Comparison of ENCODE assay signal across 10 cellular contexts in the genomic region with DNA sequence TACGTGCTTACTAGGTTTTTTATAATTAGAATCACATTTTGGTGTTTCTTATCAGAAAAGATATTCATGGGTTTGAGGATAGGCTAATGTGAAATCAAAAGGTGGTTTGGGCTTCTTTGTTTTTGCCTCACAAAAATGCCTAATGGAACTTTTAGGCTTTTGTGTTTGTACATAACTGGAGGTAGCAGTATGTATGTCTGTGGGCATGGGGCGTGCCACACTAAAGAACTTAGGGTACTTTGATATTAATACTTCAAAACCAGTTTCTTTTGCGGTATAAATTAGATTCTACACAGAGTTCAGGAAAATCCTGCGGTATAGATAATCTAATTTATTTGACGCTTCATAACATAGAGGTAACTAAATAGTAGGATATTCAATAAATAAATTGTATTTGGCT. TPM values are rescaled to one million over a fixed set of nuclear protein-coding genes. Genes with fewer than 3 reads are reported as not detected.
A peak's percentile ranks its signal among the peaks of the same experiment; 100 is the strongest.
DNase-seq lines count a peak whose midpoint lies in the region; ATAC-seq and TF ChIP-seq lines count a peak whose summit lies in the region.
"Had no signal": no experiment of that assay in that cellular context is flagged by ENCODE, and none has a peak within 500 bp of the region (broad histone marks: within the 10 kb centered on the region; RNA-seq: fewer than 3 reads in every experiment).

No MANE protein-coding gene starts in this region.

- WGBS in heart right ventricle, 2 donors, result 33 to 46% methylated on average over 5 of the region's 5 CpGs

- peak overlapping the region in 9 of 10 donors; percentile 56 to 94 (median 87) for H3K4me3 ChIP-seq in heart right ventricle
- peak overlapping the region; percentile 85 to 90 (median 86) for H3K4me3 ChIP-seq in breast epithelium
- H3K4me3 ChIP-seq in mononuclear cell (ENCODE audit: low read length), result peak overlapping the region; percentile 98
- H3K4me3 ChIP-seq in vagina, result peak overlapping the region; percentile 87 to 89

- H3K4me1 ChIP-seq in heart right ventricle (peaks cover 11 to 60% (median 41%) of the 10 kb centered on the region in 9 donors), breast epithelium (peaks cover 0 to 16% of the 10 kb centered on the region in 2 donors), mononuclear cell (ENCODE audit: insufficient read depth, low read length) (peaks cover 56% of the 10 kb centered on the region), vagina (peaks cover 53% of the 10 kb centered on the region)

- H3K27me3 ChIP-seq in heart right ventricle, result no peaks in the 10 kb centered on the region
- no peaks in the 10 kb centered on the region for H3K27me3 ChIP-seq in breast epithelium
- no peaks in the 10 kb centered on the region for H3K27me3 ChIP-seq in mononuclear cell (ENCODE audit: insufficient read depth, low read length)
- H3K27me3 ChIP-seq in vagina, result no peaks in the 10 kb centered on the region

- H3K9me3 ChIP-seq in heart right ventricle (no peaks in the 10 kb centered on the region), breast epithelium (no peaks in the 10 kb centered on the region), mononuclear cell (ENCODE audit: low read depth, low read length) (no peaks in the 10 kb centered on the region), vagina (no peaks in the 10 kb centered on the region)

- TF ChIP-seq POLR2A in breast epithelium (IDR thresholded peaks at IDR 0.05) (no peak), vagina (IDR thresholded peaks at IDR 0.05) (no peak)

- TF ChIP-seq CTCF in heart right ventricle (IDR thresholded peaks at IDR 0.05) (no peak), breast epithelium (IDR thresholded peaks at IDR 0.05) (no peak), vagina (IDR thresholded peaks at IDR 0.05) (no peak)

- H3K27ac ChIP-seq in heart right ventricle, result peak overlapping the region; percentile 44 to 99 (median 98)
- peak overlapping the region; percentile 97 to 100 for H3K27ac ChIP-seq in breast epithelium
- peak overlapping the region; percentile 89 for H3K27ac ChIP-seq in vagina

- DNase-seq in heart right ventricle (no peak), Right ventricle myocardium inferior (ENCODE audit: missing footprints) (no peak), breast epithelium (ENCODE audit: low spot score in 2 of 2) (no peak), vagina (ENCODE audit: extremely low spot score in 2 of 2) (no peak), ureter (ENCODE audit: low spot score) (no peak), EL (no peak)
- DNase-seq: GDM1, NCI-H187 had no signal

- H3K36me3 ChIP-seq in heart right ventricle (no peaks in the 10 kb centered on the region), breast epithelium (no peaks in the 10 kb centered on the region), vagina (no peaks in the 10 kb centered on the region)

- intact Hi-C loops in heart right ventricle (cut with DNase I) (loop anchor here in 8 of 10 donors (2.0 to 10.0 kb wide), 17 partner anchors 53 to 233 kb away; no protein-coding TSS in a partner anchor), Right ventricle myocardium inferior (cut with DNase I) (loop anchor here (2.0 to 5.0 kb wide), 3 partner anchors 21 to 105 kb away; no protein-coding TSS in a partner anchor), breast epithelium (cut with DNase I; ENCODE audit: low total_unique reads) (loop anchor here (10.0 kb wide), 1 partner anchor 73 kb away; no protein-coding TSS in a partner anchor), vagina (cut with DNase I) (loop anchor here (10.0 kb wide), 1 partner anchor 223 kb away; no protein-coding TSS in a partner anchor)

- peak in 1 of 8 donors; percentile 1 for ATAC-seq in heart right ventricle
- no peak for ATAC-seq in Right ventricle myocardium inferior
- ATAC-seq in GM21825 (IDR thresholded peaks at IDR 0.05; ENCODE audit: unreplicated experiment), result no peak

RNA-seq across cellular contexts. Expression of a gene that starts 1.9 kb away (rescaled TPM):
- total RNA-seq in heart right ventricle (10 to 100 TPM in 9 of 10 donors, 1 to 10 TPM in 1; 8.5 to 33.5 (median 15.9) TPM), Right ventricle myocardium inferior (15.2 TPM), breast epithelium (10 to 100 TPM; 17.8 to 58.7 (median 45.2) TPM), mononuclear cell (19.7 TPM), vagina (14.7 TPM), ureter (97.4 TPM)
- polyA plus RNA-seq in heart right ventricle, result 1 to 10 TPM; 2.7 to 4.8 TPM
